Comparison of ENCODE assay signal across 9 cellular contexts in the genomic region with DNA sequence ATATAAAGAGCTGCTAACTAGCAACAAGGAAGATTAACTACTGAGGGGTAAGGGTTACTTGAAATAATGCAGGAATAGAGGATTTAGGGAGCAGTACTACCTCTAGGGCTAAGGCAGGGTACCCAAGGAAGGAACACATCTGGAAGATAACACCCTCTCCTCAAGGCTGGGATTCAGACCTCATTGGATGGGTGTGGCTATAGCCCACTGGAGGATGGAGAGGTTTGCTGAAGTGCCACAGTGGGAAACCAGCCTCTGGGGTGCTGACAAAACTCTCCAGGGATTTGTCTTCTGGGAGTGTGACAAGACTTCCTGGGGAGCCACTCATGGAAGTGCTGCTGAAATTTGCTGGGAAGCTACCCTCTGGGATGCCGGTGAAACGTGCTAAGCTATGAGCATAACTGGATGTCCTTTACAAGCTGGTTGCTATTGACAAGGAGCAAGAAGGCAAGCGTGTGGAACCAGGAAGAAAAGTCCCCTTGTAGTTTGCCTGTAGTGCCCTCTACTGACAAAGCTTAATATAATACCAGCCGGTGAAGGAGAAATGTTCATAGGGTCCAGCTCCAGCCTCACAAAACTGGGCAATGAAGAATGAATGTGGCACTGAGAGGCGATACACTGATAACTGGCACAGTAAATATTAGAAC.
A peak's percentile ranks its signal among the peaks of the same experiment; 100 is the strongest.
DNase-seq lines count a peak whose midpoint lies in the region; ATAC-seq, FAIRE-seq and TF ChIP-seq lines count a peak whose summit lies in the region.
"Had no signal": no experiment of that assay in that cellular context is flagged by ENCODE, and none has a peak within 500 bp of the region (broad histone marks: within the 10 kb centered on the region; RNA-seq: fewer than 3 reads in every experiment).

No MANE protein-coding gene starts in this region.

- peaks cover 6% of the 10 kb centered on the region for H3K36me3 Mint-ChIP-seq in osteocyte (ENCODE audit: unreplicated experiment)

- H3K79me1 ChIP-seq in H1 (ENCODE audit: low read depth, low read length): no peaks in the 10 kb centered on the region

- peaks cover 12 to 24% (median 17%) of the 10 kb centered on the region in 10 experiments; a peak in 17 of 20 replicates for H3K4me1 ChIP-seq in BLaER1 treated with 17β-estradiol and CSF1 and Interleukin-3, amounts not matched to agents 10 nM and 100 nM
- no peaks in the 10 kb centered on the region; a peak in 1 of 7 replicates for H3K4me1 ChIP-seq in H1 (replicated peaks in 1 of 4; ENCODE audit: control insufficient read depth in 3 of 4, insufficient read depth in 4 of 4, low read length in 3 of 4)
- H3K4me1 ChIP-seq: SJSA1 had no signal

- peaks cover 12% of the 10 kb centered on the region for H3K9me3 Mint-ChIP-seq in osteocyte (ENCODE audit: unreplicated experiment)

- 0 out of 22 replicates have a peak overlapping the region, but pooled peaks of 1 of the 11 experiments have one; percentile 18 for H3K9ac ChIP-seq in BLaER1 treated with 17β-estradiol and CSF1 and Interleukin-3, amounts not matched to agents 10 nM and 100 nM
- H3K9ac ChIP-seq in H1 (replicated peaks in 1 of 4; ENCODE audit: extremely low read depth in 1 of 4, low read depth in 3 of 4, low read length in 3 of 4): no peak overlapping the region

- WGBS in H1 (ENCODE audit: extremely low coverage in 1 of 2, insufficient coverage in 1 of 2, insufficient read length in 1 of 2, insufficient replicate concordance in 2 of 2, low coverage in 1 of 2, low lambda C conversion rate in 2 of 2, missing lambda C conversion rate in 1 of 2), 2 experiments: 43% methylated on average over 5 of the region's 5 CpGs; no CpG with 5 or more reads in 1 of the 2 experiments

- TF ChIP-seq EP300 in H1 (IDR thresholded peaks at IDR 0.05; ENCODE audit: borderline replicate concordance in 1 of 2, low read depth in 2 of 2, low read length in 2 of 2): no peak

- H3K4me3 Mint-ChIP-seq in osteocyte (ENCODE audit: unreplicated experiment): no peak overlapping the region

- no peak overlapping the region for H2BK20ac ChIP-seq in H1 (ENCODE audit: low read length)

- H3K4me1 Mint-ChIP-seq in osteocyte (ENCODE audit: unreplicated experiment): no peaks in the 10 kb centered on the region

- no peak overlapping the region for H3K56ac ChIP-seq in H1 (replicated peaks; ENCODE audit: insufficient read length, low read depth, low read length)

- no peak overlapping the region for H2BK5ac ChIP-seq in H1 (ENCODE audit: low read depth, low read length)

- TF ChIP-seq RAD21 in H1 (IDR thresholded peaks at IDR 0.05 in 1 of 2, conservative IDR thresholded peaks at IDR 0.05 in 1 of 2; ENCODE audit: low read depth in 2 of 2, low read length in 2 of 2): peak; percentile 83 to 88

- H4K5ac ChIP-seq in H1 (ENCODE audit: insufficient read length, low read depth, low read length): no peak overlapping the region

- no peaks in the 10 kb centered on the region for H3K79me2 ChIP-seq in H1 (ENCODE audit: control insufficient read depth in 1 of 2, insufficient read depth in 2 of 2, low read length in 2 of 2)

- H3K4ac ChIP-seq in H1 (replicated peaks; ENCODE audit: insufficient read length, low read depth, low read length): no peak overlapping the region

- H3K27me3 Mint-ChIP-seq in osteocyte (ENCODE audit: unreplicated experiment): no peaks in the 10 kb centered on the region

- no peak overlapping the region for H3K23ac ChIP-seq in H1 (ENCODE audit: insufficient read length)

- H4K8ac ChIP-seq in H1 (ENCODE audit: extremely low read depth, insufficient read depth, low read length): no peak overlapping the region

- CTCF ChIA-PET in H1 (lab: Charles Lee; ENCODE audit: partially characterized antibody): interaction anchor here (0.6 to 3.3 kb wide), 20 partner anchors 10 to 194 kb away, joined by 3 to 45 read pairs (median 6); no protein-coding TSS in a partner anchor

- H2BK120ac ChIP-seq in H1 (replicated peaks; ENCODE audit: low read depth, low read length): no peak overlapping the region

- peaks cover 0 to 8% (median 0%) of the 10 kb centered on the region in 11 experiments; a peak in 4 of 22 replicates for H3K9me3 ChIP-seq in BLaER1 treated with 17β-estradiol and CSF1 and Interleukin-3, amounts not matched to agents 10 nM and 100 nM (replicated peaks in 1 of 11)
- peaks cover 0 to 6% of the 10 kb centered on the region in 2 experiments; a peak in 1 of 4 replicates for H3K9me3 ChIP-seq in H1 (ENCODE audit: insufficient read depth in 2 of 2, low read depth in 1 of 2, low read length in 1 of 2)
- H3K9me3 ChIP-seq: SJSA1 had no signal

- peak overlapping the region in 6 of 11 experiments; percentile 23 to 59 (median 43); a peak in 9 of 22 replicates for H3K4me2 ChIP-seq in BLaER1 treated with 17β-estradiol and CSF1 and Interleukin-3, amounts not matched to agents 10 nM and 100 nM
- no peak overlapping the region for H3K4me2 ChIP-seq in H1 (ENCODE audit: insufficient read depth in 1 of 2, low read depth in 2 of 2, low read length in 2 of 2)

- H3K23me2 ChIP-seq in H1 (ENCODE audit: low read depth, low read length): no peaks in the 10 kb centered on the region

- FAIRE-seq in H1 (lab: Jason Lieb, UNC): peak; percentile 89

- H2AK5ac ChIP-seq in H1 (ENCODE audit: low read depth, low read length): no peak overlapping the region

- no peak overlapping the region for H4K91ac ChIP-seq in H1 (replicated peaks; ENCODE audit: insufficient read length, low read length)

- ATAC-seq in GM18498 (IDR thresholded peaks at IDR 0.05; ENCODE audit: unreplicated experiment) (peak; percentile 64), HG03521 (IDR thresholded peaks at IDR 0.05; ENCODE audit: unreplicated experiment) (peak; percentile 53), HG03378 (IDR thresholded peaks at IDR 0.05; ENCODE audit: unreplicated experiment) (no peak)

- DNase-seq in OCI-M1 (lab: John Stamatoyannopoulos, UW): peak; percentile 68
- DNase-seq in H1 (ENCODE audit: low read depth in 1 of 2, low spot score in 2 of 2): peak in 1 of 2 experiments; percentile 7
- DNase-seq in osteocyte (ENCODE audit: extremely low spot score, unreplicated experiment): no peak
- DNase-seq in DMS79 (lab: John Stamatoyannopoulos, UW): no peak

- H2BK12ac ChIP-seq in H1 (ENCODE audit: low read depth, low read length): no peak overlapping the region

- peak in 2 of 3 experiments; percentile 68 to 78; a peak in 3 of 4 replicates for TF ChIP-seq CTCF in H1 (IDR thresholded peaks at IDR 0.05; ENCODE audit: control extremely low read depth in 1 of 3, insufficient read depth in 1 of 3, low read depth in 1 of 3, low read length in 3 of 3)
- peak; percentile 51 for TF ChIP-seq CTCF in osteocyte (IDR thresholded peaks at IDR 0.05)

- H3K36me3 ChIP-seq in BLaER1 treated with 17β-estradiol and CSF1 and Interleukin-3, amounts not matched to agents 10 nM and 100 nM: no peaks in the 10 kb centered on the region
- H3K36me3 ChIP-seq in H1 (ENCODE audit: control insufficient read depth in 2 of 4, insufficient read depth in 4 of 4, low read length in 3 of 4): no peaks in the 10 kb centered on the region; a peak in 1 of 8 replicates
- H3K36me3 ChIP-seq: SJSA1 had no signal

- no peak overlapping the region for H3K27ac Mint-ChIP-seq in osteocyte (ENCODE audit: unreplicated experiment)

- no peak overlapping the region for H3K14ac ChIP-seq in H1 (ENCODE audit: insufficient read length)

- H2AFZ ChIP-seq in H1 (ENCODE audit: low read length): no peak overlapping the region

- no peaks in the 10 kb centered on the region for H3K27me3 ChIP-seq in BLaER1 treated with 17β-estradiol and CSF1 and Interleukin-3, amounts not matched to agents 10 nM and 100 nM
- H3K27me3 ChIP-seq in H1 (replicated peaks in 1 of 4; ENCODE audit: control insufficient read depth in 3 of 4, extremely low read depth in 1 of 4, insufficient read depth in 3 of 4, low read length in 3 of 4): no peaks in the 10 kb centered on the region
- H3K27me3 ChIP-seq: SJSA1 had no signal

- POLR2A ChIA-PET in H1 (lab: Charles Lee; ENCODE audit: partially characterized antibody): no interaction called here

- no peak overlapping the region for H2BK15ac ChIP-seq in H1 (ENCODE audit: low read length)

- no peak for TF ChIP-seq POLR2A in H1 (IDR thresholded peaks at IDR 0.05; ENCODE audit: control extremely low read depth in 1 of 2, low read depth in 2 of 2, low read length in 2 of 2)

- H3K4me3 ChIP-seq in BLaER1 treated with 17β-estradiol and CSF1 and Interleukin-3, amounts not matched to agents 10 nM and 100 nM: no peak overlapping the region
- no peak overlapping the region for H3K4me3 ChIP-seq in H1 (ENCODE audit: extremely low read depth in 1 of 4, insufficient read depth in 2 of 4, low read depth in 3 of 4, low read length in 4 of 4)
- H3K4me3 ChIP-seq: SJSA1 had no signal

- no peaks in the 10 kb centered on the region for H4K20me1 ChIP-seq in BLaER1 treated with 17β-estradiol and CSF1 and Interleukin-3, amounts not matched to agents 10 nM and 100 nM
- no peaks in the 10 kb centered on the region for H4K20me1 ChIP-seq in H1 (replicated peaks in 1 of 2; ENCODE audit: control insufficient read depth in 1 of 2, insufficient read depth in 2 of 2, low read length in 2 of 2)

- no peak overlapping the region for H3K18ac ChIP-seq in H1 (ENCODE audit: extremely low read depth, low read length)

- no peak overlapping the region for H3K27ac ChIP-seq in BLaER1 treated with 17β-estradiol and CSF1 and Interleukin-3, amounts not matched to agents 10 nM and 100 nM
- H3K27ac ChIP-seq in H1 (ENCODE audit: low read depth, low read length): no peak overlapping the region
- H3K27ac ChIP-seq: SJSA1 had no signal

TF ChIP-seq in H1, 55 proteins besides CTCF, POLR2A, EP300 and RAD21:
- no peak for TF ChIP-seq KDM5A (IDR thresholded peaks at IDR 0.05; ENCODE audit: low read length)
- no peak for TF ChIP-seq TEAD4 (IDR thresholded peaks at IDR 0.05; ENCODE audit: low read depth, low read length)
- TF ChIP-seq, protein P1, sequence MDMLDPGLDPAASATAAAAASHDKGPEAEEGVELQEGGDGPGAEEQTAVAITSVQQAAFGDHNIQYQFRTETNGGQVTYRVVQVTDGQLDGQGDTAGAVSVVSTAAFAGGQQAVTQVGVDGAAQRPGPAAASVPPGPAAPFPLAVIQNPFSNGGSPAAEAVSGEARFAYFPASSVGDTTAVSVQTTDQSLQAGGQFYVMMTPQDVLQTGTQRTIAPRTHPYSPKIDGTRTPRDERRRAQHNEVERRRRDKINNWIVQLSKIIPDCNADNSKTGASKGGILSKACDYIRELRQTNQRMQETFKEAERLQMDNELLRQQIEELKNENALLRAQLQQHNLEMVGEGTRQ (IDR thresholded peaks at IDR 0.05; ENCODE audit: low read length): no peak
- TF ChIP-seq YY1 (IDR thresholded peaks at IDR 0.05; ENCODE audit: low read depth, low read length): no peak

Comparison
In these comparisons a context has a peak if more than half of its experiments do, and no peak if none do; other contexts are left out.
1. H3K4me2 ChIP-seq: peak in BLaER1 treated with 17β-estradiol and CSF1 and Interleukin-3, amounts not matched to agents 10 nM and 100 nM (6 of 11); none in H1 (0 of 2).